Comparison of ENCODE assay signal across 8 cellular contexts in genomic region chrX:120302434-120302833, GRCh38. TPM values are rescaled to one million over a fixed set of nuclear protein-coding genes. Genes with fewer than 3 reads are reported as not detected.
DNase-seq lines count a peak whose midpoint lies in the region; ATAC-seq, FAIRE-seq and TF ChIP-seq lines count a peak whose summit lies in the region.

No MANE protein-coding gene starts in this region.

- H3F3A ChIP-seq in SK-N-SH (replicated peaks; ENCODE audit: insufficient read depth), result no peaks in the 10 kb centered on the region

- peaks cover 17% of the 10 kb centered on the region for H3K4me1 Mint-ChIP-seq in T-helper 1 cell treated with Interleukin-12 subunit alpha and Interleukin-12 subunit beta and Interleukin-4 antibody, amounts not matched to agents 30 μg/mL and 1 μg/mL, for 36 hours (ENCODE audit: low read depth)

- no peak for TF ChIP-seq POLR2A in GM12892 (IDR thresholded peaks at IDR 0.05; ENCODE audit: low read depth, low read length)
- no peak for TF ChIP-seq POLR2A in suprapubic skin (IDR thresholded peaks at IDR 0.05)

- no peaks in the 10 kb centered on the region for H3K79me2 ChIP-seq in SK-N-SH (ENCODE audit: insufficient read depth)

- 10% methylated on average over 4 of the region's 4 CpGs for WGBS in SK-N-SH (ENCODE audit: low lambda C conversion rate)
- WGBS in suprapubic skin, result 30% methylated on average over 4 of the region's 4 CpGs

- no peaks in the 10 kb centered on the region for H3K9me3 Mint-ChIP-seq in T-helper 1 cell treated with Interleukin-12 subunit alpha and Interleukin-12 subunit beta and Interleukin-4 antibody, amounts not matched to agents 30 μg/mL and 1 μg/mL, for 36 hours

- H3K4me3 ChIP-seq in left lung (no peak overlapping the region), SK-N-SH (ENCODE audit: low read depth in 2 of 2, low read length in 1 of 2) (no peak overlapping the region), suprapubic skin (no peak overlapping the region)

- intact Hi-C loops in left lung (cut with DNase I), result no loop called here

- TF ChIP-seq EP300 in SK-N-SH (IDR thresholded peaks at IDR 0.05; ENCODE audit: borderline replicate concordance in 1 of 2, low read depth in 1 of 2, low read length in 1 of 2), result no peak
- no peak for TF ChIP-seq EP300 in suprapubic skin (IDR thresholded peaks at IDR 0.05)

- no peak overlapping the region for H3K27ac Mint-ChIP-seq in T-helper 1 cell treated with Interleukin-12 subunit alpha and Interleukin-12 subunit beta and Interleukin-4 antibody, amounts not matched to agents 30 μg/mL and 1 μg/mL, for 36 hours

- no peak overlapping the region for H3K27ac ChIP-seq in left lung
- no peak overlapping the region for H3K27ac ChIP-seq in SK-N-SH (ENCODE audit: low read depth in 2 of 2, low read length in 1 of 2)
- H3K27ac ChIP-seq in suprapubic skin, result no peak overlapping the region

- H3K4me2 ChIP-seq in SK-N-SH, result no peak overlapping the region

- TF ChIP-seq CTCF in GM20000 (IDR thresholded peaks at IDR 0.05; ENCODE audit: extremely low read depth, missing control alignments) (no peak), left lung (IDR thresholded peaks at IDR 0.05) (no peak), SK-N-SH (IDR thresholded peaks at IDR 0.05) (no peak), suprapubic skin (IDR thresholded peaks at IDR 0.05) (no peak)

- ATAC-seq in HG03442 (IDR thresholded peaks at IDR 0.05; ENCODE audit: unreplicated experiment), result peak; percentile 95
- peak; percentile 85 for ATAC-seq in left lung

- CTCF ChIA-PET in SK-N-SH (lab: Yijun Ruan, JAX), result no interaction called here

- DNase-seq in GM12892 (ENCODE audit: insufficient read length) (no peak), GM20000 (ENCODE audit: low spot score) (peak; percentile 29), left lung (peak in 1 of 2 donors; percentile 58), SK-N-SH (no peak), NCI-H187 (lab: John Stamatoyannopoulos, UW) (no peak), suprapubic skin (ENCODE audit: low spot score in 2 of 2) (no peak)

- H3K27me3 ChIP-seq in left lung (peaks cover 3 to 14% of the 10 kb centered on the region in 2 donors), SK-N-SH (ENCODE audit: insufficient read depth) (peaks cover 16% of the 10 kb centered on the region; the same call in 1 of the 2 replicates), suprapubic skin (no peaks in the 10 kb centered on the region)

- no peaks in the 10 kb centered on the region for H3K9me2 ChIP-seq in SK-N-SH

- no peaks in the 10 kb centered on the region for H4K20me1 ChIP-seq in SK-N-SH (ENCODE audit: insufficient read depth)

- FAIRE-seq in GM12892 (lab: Jason Lieb, UNC), result peak; percentile 92

- no peaks in the 10 kb centered on the region for H3K36me3 Mint-ChIP-seq in T-helper 1 cell treated with Interleukin-12 subunit alpha and Interleukin-12 subunit beta and Interleukin-4 antibody, amounts not matched to agents 30 μg/mL and 1 μg/mL, for 36 hours (ENCODE audit: low read depth)

- no peaks in the 10 kb centered on the region for H3K9me3 ChIP-seq in left lung
- H3K9me3 ChIP-seq in SK-N-SH, result no peaks in the 10 kb centered on the region
- no peaks in the 10 kb centered on the region for H3K9me3 ChIP-seq in suprapubic skin

- no peak for TF ChIP-seq RAD21 in SK-N-SH (IDR thresholded peaks at IDR 0.05; ENCODE audit: low read length)

- no peak overlapping the region for H3K9ac ChIP-seq in SK-N-SH

- H2AFZ ChIP-seq in SK-N-SH (ENCODE audit: low read depth), result no peak overlapping the region

- H3K4me1 ChIP-seq in left lung (no peaks in the 10 kb centered on the region), SK-N-SH (ENCODE audit: control insufficient read depth in 1 of 2, insufficient read depth in 2 of 2, low read depth in 1 of 2, low read length in 1 of 2) (no peaks in the 10 kb centered on the region), suprapubic skin (no peaks in the 10 kb centered on the region)

- H3K36me3 ChIP-seq in left lung, result no peaks in the 10 kb centered on the region
- no peaks in the 10 kb centered on the region for H3K36me3 ChIP-seq in SK-N-SH (replicated peaks in 1 of 2; ENCODE audit: control insufficient read depth in 1 of 2, insufficient read depth in 2 of 2, low read length in 1 of 2)
- H3K36me3 ChIP-seq in suprapubic skin, result no peaks in the 10 kb centered on the region

- H3K27me3 Mint-ChIP-seq in T-helper 1 cell treated with Interleukin-12 subunit alpha and Interleukin-12 subunit beta and Interleukin-4 antibody, amounts not matched to agents 30 μg/mL and 1 μg/mL, for 36 hours (ENCODE audit: low read depth), result peaks cover 10% of the 10 kb centered on the region

- POLR2A ChIA-PET in SK-N-SH (lab: Yijun Ruan, JAX), result no interaction called here

- H3K4me3 Mint-ChIP-seq in T-helper 1 cell treated with Interleukin-12 subunit alpha and Interleukin-12 subunit beta and Interleukin-4 antibody, amounts not matched to agents 30 μg/mL and 1 μg/mL, for 36 hours, result peak overlapping the region; percentile 11

TF ChIP-seq in SK-N-SH, 30 proteins besides CTCF, POLR2A, EP300 and RAD21 (continues in another document):
- no peak for TF ChIP-seq POLR2AphosphoS5 (IDR thresholded peaks at IDR 0.05; ENCODE audit: low read depth, low read length)
- no peak for TF ChIP-seq TCF12 (IDR thresholded peaks at IDR 0.05)
- TF ChIP-seq JUND (IDR thresholded peaks at IDR 0.05), result no peak
- TF ChIP-seq USF2 (IDR thresholded peaks at IDR 0.05; ENCODE audit: borderline replicate concordance, low read depth, low read length), result no peak
- TF ChIP-seq MXI1 (IDR thresholded peaks at IDR 0.05; ENCODE audit: low read depth, low read length), result no peak
- TF ChIP-seq SMC3 (IDR thresholded peaks at IDR 0.05; ENCODE audit: low read depth, low read length), result no peak
- TF ChIP-seq, protein P1, sequence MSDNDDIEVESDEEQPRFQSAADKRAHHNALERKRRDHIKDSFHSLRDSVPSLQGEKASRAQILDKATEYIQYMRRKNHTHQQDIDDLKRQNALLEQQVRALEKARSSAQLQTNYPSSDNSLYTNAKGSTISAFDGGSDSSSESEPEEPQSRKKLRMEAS (IDR thresholded peaks at IDR 0.05; ENCODE audit: low read depth), result no peak
- TF ChIP-seq IRF3 (IDR thresholded peaks at IDR 0.05; ENCODE audit: low read depth, low read length), result no peak
- TF ChIP-seq GABPA (IDR thresholded peaks at IDR 0.05; ENCODE audit: low read depth), result no peak
- no peak for TF ChIP-seq TEAD4 (IDR thresholded peaks at IDR 0.05; ENCODE audit: borderline replicate concordance, insufficient read depth)

RNA-seq across cellular contexts. Expression of gene TMEM255A, which starts 8.8 kb away (rescaled TPM):
- 0.36 TPM for polyA plus RNA-seq in GM12892 (2012; ENCODE audit: missing spikeins)
- total RNA-seq in left lung, result 1 to 10 TPM; 1.0 to 1.8 TPM
- 0.03 and 0.08 TPM in 2 replicates for polyA plus RNA-seq in SK-N-SH (2012; rRNA removed)
- 0.03 and 0.05 TPM in 2 replicates for polyA plus RNA-seq in SK-N-SH (2012; cell fraction: cytosol; rRNA removed)
- 0.02 TPM in 1 of 2 replicates, not detected in the other for polyA plus RNA-seq in SK-N-SH (2012; cell fraction: nucleus; rRNA removed)
- total RNA-seq in suprapubic skin, result 1 to 10 TPM in 3 of 4 donors, under 1 TPM in 1; 0.72 to 1.7 (median 1.6) TPM

RNA-seq across cellular contexts. Expression of gene ZBTB33, which starts 51.8 kb away (rescaled TPM):
- polyA plus RNA-seq in GM12892 (2012; ENCODE audit: missing spikeins), result 10.7 TPM
- 10 to 100 TPM; 15.2 to 15.8 TPM for total RNA-seq in left lung
- 1.2 and 1.5 TPM in 2 replicates for polyA plus RNA-seq in SK-N-SH (2012; rRNA removed)
- 2.0 and 2.7 TPM in 2 replicates for polyA plus RNA-seq in SK-N-SH (2012; cell fraction: cytosol; rRNA removed)
- polyA plus RNA-seq in SK-N-SH (2012; cell fraction: nucleus; rRNA removed), result 0.53 and 1.1 TPM in 2 replicates
- total RNA-seq in suprapubic skin, result 10 to 100 TPM; 19.5 to 29.7 (median 25.5) TPM

RNA-seq across cellular contexts. Expression of gene ATP1B4, which starts 59.5 kb away (rescaled TPM):
- polyA plus RNA-seq in GM12892 (2012; ENCODE audit: missing spikeins), result not detected
- total RNA-seq in left lung (not detected), suprapubic skin (not detected)
- not detected in 2 replicates for polyA plus RNA-seq in SK-N-SH (2012; rRNA removed)
- polyA plus RNA-seq in SK-N-SH (2012; cell fraction: cytosol; rRNA removed), result not detected in 2 replicates
- not detected in 2 replicates for polyA plus RNA-seq in SK-N-SH (2012; cell fraction: nucleus; rRNA removed)
